9 cellular contexts compared by ENCODE assay signal in the genomic region with DNA sequence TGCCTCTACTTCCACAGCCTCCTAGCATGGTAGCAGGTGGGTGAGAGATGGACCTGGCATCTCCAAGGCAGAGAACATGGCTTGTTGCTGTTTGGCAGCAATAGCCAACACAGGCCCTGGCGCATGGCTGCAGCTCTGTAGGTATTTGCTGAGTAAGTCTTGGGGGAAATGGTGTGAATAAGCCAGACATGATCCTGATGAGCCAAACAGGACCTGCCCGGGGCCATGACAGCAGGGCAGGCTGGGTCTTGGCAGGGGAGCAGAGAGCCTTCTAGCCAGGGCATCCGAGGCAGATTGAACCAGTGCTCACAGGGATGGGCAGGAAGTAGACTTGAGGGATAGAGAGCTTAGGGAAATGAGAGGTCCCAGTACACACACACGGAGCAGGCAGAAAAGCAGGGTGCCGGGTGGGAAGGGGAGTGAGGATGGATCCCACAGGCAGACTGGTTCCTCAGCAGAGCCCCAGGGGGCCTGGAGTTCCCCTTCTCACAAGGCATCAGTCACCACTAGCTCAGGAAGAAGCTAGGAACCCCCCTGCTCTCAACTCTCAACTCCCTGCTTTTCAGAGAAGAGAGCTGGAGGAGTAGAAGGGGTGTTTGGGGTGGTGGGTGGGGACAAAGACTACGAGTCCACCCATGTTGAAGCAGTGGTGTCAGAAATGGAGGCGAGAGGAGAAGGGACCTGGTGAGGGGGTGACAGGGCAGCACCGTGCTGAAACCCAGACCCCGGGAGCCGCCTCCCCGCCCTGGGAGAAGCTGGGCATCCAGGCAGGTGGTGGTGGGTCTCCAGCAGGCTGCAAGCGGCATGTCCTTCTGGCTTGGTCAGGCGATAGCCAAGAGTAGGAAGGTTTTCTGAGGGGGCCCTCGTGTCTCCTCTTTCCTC.
DNase-seq lines count a peak whose midpoint lies in the region; ATAC-seq and TF ChIP-seq lines count a peak whose summit lies in the region.
"Had no signal": no experiment of that assay in that cellular context is flagged by ENCODE, and none has a peak within 500 bp of the region (broad histone marks: within the 10 kb centered on the region; RNA-seq: fewer than 3 reads in every experiment).

No MANE protein-coding gene starts in this region.

- no peaks in the 10 kb centered on the region for H3K27me3 ChIP-seq in IMR-90 (ENCODE audit: control insufficient read depth, insufficient read depth, low read length)
- no peaks in the 10 kb centered on the region for H3K27me3 ChIP-seq in right atrium auricular region

- H3K4ac ChIP-seq in IMR-90 (ENCODE audit: low read depth, low read length) = peak overlapping the region; percentile 68; the same call in 1 of the 2 replicates

- H2BK120ac ChIP-seq in IMR-90 (ENCODE audit: low read depth, low read length) = peak overlapping the region; percentile 32; the same call in 1 of the 2 replicates

- no peaks in the 10 kb centered on the region for H3K9me3 Mint-ChIP-seq in activated naive CD8-positive, alpha-beta T cell treated with anti-CD3 and anti-CD28 coated beads, Interleukin-2, amount 50 U/mL, for 24 hours
- H3K9me3 Mint-ChIP-seq in stimulated activated naive B cell treated with anti-CD40 and anti-IgM and Interleukin-4, amounts not matched to agents 10 μg/mL and 1 μg/mL and 100 μg/mL, for 72 hours = no peaks in the 10 kb centered on the region
- peaks cover 10% of the 10 kb centered on the region; the same call in 1 of the 2 replicates for H3K9me3 Mint-ChIP-seq in WTC11

- TF ChIP-seq CTCF in IMR-90 (conservative IDR thresholded peaks at IDR 0.05; ENCODE audit: low read depth, low read length) = no peak
- no peak for TF ChIP-seq CTCF in right atrium auricular region (IDR thresholded peaks at IDR 0.05)
- TF ChIP-seq CTCF in WTC11 (IDR thresholded peaks at IDR 0.05) = no peak

- peaks cover 24 to 77% of the 10 kb centered on the region in 2 experiments for H3K79me1 ChIP-seq in IMR-90 (ENCODE audit: low read depth in 1 of 2, low read length in 2 of 2)

- peaks cover 45% of the 10 kb centered on the region for H3K9me1 ChIP-seq in IMR-90 (ENCODE audit: insufficient read depth, low read length)

- peak overlapping the region; percentile 12 for H3K27ac Mint-ChIP-seq in activated naive CD8-positive, alpha-beta T cell treated with anti-CD3 and anti-CD28 coated beads, Interleukin-2, amount 50 U/mL, for 24 hours
- peak overlapping the region; percentile 70 for H3K27ac Mint-ChIP-seq in stimulated activated naive B cell treated with anti-CD40 and anti-IgM and Interleukin-4, amounts not matched to agents 10 μg/mL and 1 μg/mL and 100 μg/mL, for 72 hours
- no peak overlapping the region for H3K27ac Mint-ChIP-seq in WTC11

- peaks cover 73% of the 10 kb centered on the region for H3K4me1 Mint-ChIP-seq in activated naive CD8-positive, alpha-beta T cell treated with anti-CD3 and anti-CD28 coated beads, Interleukin-2, amount 50 U/mL, for 24 hours
- peaks cover 43 to 52% of the 10 kb centered on the region in 2 donors for H3K4me1 Mint-ChIP-seq in stimulated activated naive B cell treated with anti-CD40 and anti-IgM and Interleukin-4, amounts not matched to agents 10 μg/mL and 1 μg/mL and 100 μg/mL, for 72 hours
- H3K4me1 Mint-ChIP-seq in WTC11 = peaks cover 22% of the 10 kb centered on the region

- 0 out of 2 replicates have a peak overlapping the region, but pooled peaks have one; percentile 8 for H2BK20ac ChIP-seq in IMR-90 (ENCODE audit: low read depth, low read length)

- H3K4me3 ChIP-seq in IMR-90 (ENCODE audit: insufficient read depth, low read depth, low read length) (no peak overlapping the region), right atrium auricular region (no peak overlapping the region)

- intact Hi-C loops in IMR-90 (cut with micrococcal nuclease) = no loop called here

- peak overlapping the region; percentile 63 for H2AK5ac ChIP-seq in IMR-90 (ENCODE audit: low read depth, low read length)

- H3K27ac ChIP-seq in IMR-90 (ENCODE audit: insufficient read depth, low read length) (no peak overlapping the region), right atrium auricular region (peak overlapping the region; percentile 59 to 76)

- H3K56ac ChIP-seq in IMR-90 (ENCODE audit: extremely low read depth, insufficient read depth, low read length) = no peak overlapping the region

- H4K91ac ChIP-seq in IMR-90 (ENCODE audit: insufficient read depth, low read depth, low read length) = peak overlapping the region; percentile 20; the same call in 1 of the 2 replicates

- no peaks in the 10 kb centered on the region for H3K27me3 Mint-ChIP-seq in activated naive CD8-positive, alpha-beta T cell treated with anti-CD3 and anti-CD28 coated beads, Interleukin-2, amount 50 U/mL, for 24 hours
- H3K27me3 Mint-ChIP-seq in stimulated activated naive B cell treated with anti-CD40 and anti-IgM and Interleukin-4, amounts not matched to agents 10 μg/mL and 1 μg/mL and 100 μg/mL, for 72 hours = no peaks in the 10 kb centered on the region
- H3K27me3 Mint-ChIP-seq in WTC11 (ENCODE audit: low read depth) = no peaks in the 10 kb centered on the region

- POLR2A ChIA-PET in IMR-90 (lab: Charles Lee; ENCODE audit: unreplicated experiment) (no interaction called here), WTC11 (lab: Charles Lee) (interaction anchor here (0.6 to 1.6 kb wide), 4 partner anchors 9 to 1776 kb away, joined by 3 to 4 read pairs (median 3); no protein-coding TSS in a partner anchor)

- H3K9me3 ChIP-seq in IMR-90 (ENCODE audit: control insufficient read depth, insufficient read depth, low read length) = no peaks in the 10 kb centered on the region
- no peaks in the 10 kb centered on the region for H3K9me3 ChIP-seq in right atrium auricular region

- peak overlapping the region in 1 of 2 experiments; percentile 47; a peak in 2 of 4 replicates for H4K8ac ChIP-seq in IMR-90 (ENCODE audit: low read depth in 2 of 2, low read length in 2 of 2)

- no peak overlapping the region for H3K4me2 ChIP-seq in IMR-90 (ENCODE audit: low read depth, low read length)

- CTCF ChIA-PET in IMR-90 (lab: Yijun Ruan, JAX) (interaction anchor here (1.5 kb wide), 1 partner anchor 80 kb away, joined by 3 read pairs; no protein-coding TSS in a partner anchor), WTC11 (lab: Charles Lee) (interaction anchor here (0.8 to 3.4 kb wide), 6 partner anchors 9 to 129 kb away, joined by 3 to 17 read pairs (median 6); no protein-coding TSS in a partner anchor)

- BruUV-seq in IMR-90 (replicated peaks; lab: Mats Ljungman, UMichigan) = no TSS peak

- H3K4me3 Mint-ChIP-seq in activated naive CD8-positive, alpha-beta T cell treated with anti-CD3 and anti-CD28 coated beads, Interleukin-2, amount 50 U/mL, for 24 hours = no peak overlapping the region
- no peak overlapping the region for H3K4me3 Mint-ChIP-seq in stimulated activated naive B cell treated with anti-CD40 and anti-IgM and Interleukin-4, amounts not matched to agents 10 μg/mL and 1 μg/mL and 100 μg/mL, for 72 hours
- no peak overlapping the region for H3K4me3 Mint-ChIP-seq in WTC11

- TF ChIP-seq RAD21 in IMR-90 (IDR thresholded peaks at IDR 0.05; ENCODE audit: low read length) = no peak

- 0 out of 2 replicates have a peak overlapping the region, but pooled peaks have one; percentile 59 for H3K14ac ChIP-seq in IMR-90 (replicated peaks; ENCODE audit: low read depth, low read length)

- H3K18ac ChIP-seq in IMR-90 (ENCODE audit: low read depth, low read length) = no peak overlapping the region

- peak overlapping the region; percentile 20; the same call in 1 of the 3 replicates for H2BK15ac ChIP-seq in IMR-90 (ENCODE audit: low read depth, low read length)

- dilution Hi-C loops in IMR-90 (cut with HindIII; ENCODE audit: low sequenced_read_pairs, unreplicated experiment) = no loop called here

- no peak overlapping the region for H2AK9ac ChIP-seq in IMR-90 (replicated peaks; ENCODE audit: low read depth, low read length, poor library complexity)

- TF ChIP-seq POLR2A in IMR-90 (IDR thresholded peaks at IDR 0.05; ENCODE audit: low read depth, low read length) = no peak

- H2BK5ac ChIP-seq in IMR-90 (ENCODE audit: low read depth, low read length, poor library complexity, severe bottlenecking) = no peak overlapping the region

- ATAC-seq in IMR-90 (ENCODE audit: low read depth) (no peak), WTC11 (no peak), GM19455 (IDR thresholded peaks at IDR 0.05; ENCODE audit: unreplicated experiment) (no peak), GM21423 (IDR thresholded peaks at IDR 0.05; ENCODE audit: unreplicated experiment) (no peak)
- ATAC-seq in activated naive CD8-positive, alpha-beta T cell treated with anti-CD3 and anti-CD28 coated beads, Interleukin-2, amount 50 U/mL, for 24 hours = no peak
- no peak for ATAC-seq in stimulated activated naive B cell treated with anti-CD40 and anti-IgM and Interleukin-4, amounts not matched to agents 10 μg/mL and 1 μg/mL and 100 μg/mL, for 72 hours (replicated peaks)

- peak overlapping the region; percentile 56; the same call in 1 of the 2 replicates for H3K23ac ChIP-seq in IMR-90 (ENCODE audit: low read depth, low read length)

- peaks cover 30% of the 10 kb centered on the region for H3K4me1 ChIP-seq in IMR-90 (ENCODE audit: control insufficient read depth, insufficient read depth, low read length)
- peaks cover 0 to 73% of the 10 kb centered on the region in 2 donors for H3K4me1 ChIP-seq in right atrium auricular region

- in situ Hi-C loops in IMR-90 (cut with MboI; ENCODE audit: low sequenced_read_pairs) = no loop called here

- H4K20me1 ChIP-seq in IMR-90 (ENCODE audit: insufficient read depth, low read length) = peaks cover 7% of the 10 kb centered on the region; the same call in 1 of the 2 replicates

- DNase-seq in IMR-90 = no peak
- no peak for DNase-seq in activated naive CD8-positive, alpha-beta T cell treated with anti-CD3 and anti-CD28 coated beads, Interleukin-2, amount 50 U/mL, for 24 hours
- no peak for DNase-seq in right atrium auricular region (ENCODE audit: low spot score)
- DNase-seq in stimulated activated naive B cell treated with anti-CD40 and anti-IgM and Interleukin-4, amounts not matched to agents 10 μg/mL and 1 μg/mL and 100 μg/mL, for 72 hours = no peak
- DNase-seq in WTC11 (ENCODE audit: low spot score) = no peak
- DNase-seq: GDM1, NCI-H524 treated with DMSO at 0.1 percent for 48 hours had no signal

- peak overlapping the region; percentile 38; the same call in 1 of the 2 replicates for H4K5ac ChIP-seq in IMR-90 (ENCODE audit: low read depth, low read length)

- H3K36me3 ChIP-seq in IMR-90 (ENCODE audit: control insufficient read depth, insufficient read depth, low read length) (no peaks in the 10 kb centered on the region; the same call in 1 of the 2 replicates), right atrium auricular region (no peaks in the 10 kb centered on the region)

- H2AFZ ChIP-seq in IMR-90 (replicated peaks; ENCODE audit: low read length, poor library complexity) = peak overlapping the region; percentile 44

- H3K9ac ChIP-seq in IMR-90 (ENCODE audit: low read depth, low read length) = no peak overlapping the region

- peaks cover 12% of the 10 kb centered on the region for H3K36me3 Mint-ChIP-seq in activated naive CD8-positive, alpha-beta T cell treated with anti-CD3 and anti-CD28 coated beads, Interleukin-2, amount 50 U/mL, for 24 hours (ENCODE audit: low read depth)
- no peaks in the 10 kb centered on the region for H3K36me3 Mint-ChIP-seq in stimulated activated naive B cell treated with anti-CD40 and anti-IgM and Interleukin-4, amounts not matched to agents 10 μg/mL and 1 μg/mL and 100 μg/mL, for 72 hours
- H3K36me3 Mint-ChIP-seq in WTC11 = no peaks in the 10 kb centered on the region

- WGBS in IMR-90 (ENCODE audit: extremely low coverage in 2 of 2, insufficient read length in 1 of 2), 2 experiments = 100% methylated on average over 3 of the region's 14 CpGs; no CpG with 5 or more reads in 1 of the 2 experiments
